In the genomic region with DNA sequence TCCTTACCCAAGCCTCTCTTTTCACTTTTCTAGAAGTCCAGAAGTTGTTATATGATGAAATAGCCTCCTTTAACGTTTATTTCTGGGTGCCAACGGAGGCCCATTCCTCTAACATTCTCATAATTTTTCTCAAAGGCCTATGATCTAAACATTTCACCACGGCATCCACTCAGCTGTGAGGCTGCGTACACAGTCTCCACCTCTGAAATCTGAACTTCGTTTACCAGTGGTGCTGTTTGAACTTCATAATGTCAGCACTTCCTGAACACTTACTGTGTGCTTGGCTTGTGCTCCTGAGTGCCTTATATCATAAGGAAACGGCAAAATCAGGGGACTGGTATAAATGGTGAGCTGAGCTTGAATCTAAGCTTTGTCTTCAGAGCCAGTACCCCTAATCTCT, we compare ENCODE assay signal across 15 cellular contexts. TPM values are rescaled to one million over a fixed set of nuclear protein-coding genes. Genes with fewer than 3 reads are reported as not detected.
DNase-seq lines count a peak whose midpoint lies in the region; ATAC-seq, FAIRE-seq and TF ChIP-seq lines count a peak whose summit lies in the region.
"Had no signal": no experiment of that assay in that cellular context is flagged by ENCODE, and none has a peak within 500 bp of the region (broad histone marks: within the 10 kb centered on the region; RNA-seq: fewer than 3 reads in every experiment).

No MANE protein-coding gene starts in this region.

- no peak overlapping the region for H3K4me3 ChIP-seq in heart left ventricle
- H3K4me3 ChIP-seq in gastroesophageal sphincter = no peak overlapping the region
- H3K4me3 ChIP-seq: A549, PC-9 had no signal

- WGBS in heart left ventricle, 4 donors = 40 to 52% (median 48%) methylated on average over 6 of the region's 6 CpGs
- WGBS in gastroesophageal sphincter (ENCODE audit: low coverage in 1 of 2), 2 donors = 5 to 7% methylated on average over 3 to 6 of the region's 6 CpGs

- H3K36me3 ChIP-seq in heart left ventricle (peaks cover 0 to 50% (median 36%) of the 10 kb centered on the region in 9 donors), gastroesophageal sphincter (peaks cover 0 to 47% of the 10 kb centered on the region in 2 donors)

- intact Hi-C loops in heart left ventricle (cut with DNase I) = loop anchor here in 1 of 10 donors (5.0 kb wide), 1 partner anchor 33 kb away; no protein-coding TSS in a partner anchor
- intact Hi-C loops in Right ventricle myocardium inferior (cut with DNase I) = no loop called here

- no peak for FAIRE-seq in frontal cortex (lab: Jason Lieb, UNC)
- FAIRE-seq: A549, G401.6 had no signal

- DNase-seq in heart left ventricle (no peak), Right ventricle myocardium inferior (ENCODE audit: missing footprints) (no peak), amniotic epithelial cell (ENCODE audit: low read depth) (peak; percentile 6), substantia nigra (lab: John Stamatoyannopoulos, UW) (no peak), NCI-H1436 (lab: John Stamatoyannopoulos, UW) (no peak), frontal cortex (ENCODE audit: low spot score in 2 of 2) (no peak)
- no peak for DNase-seq in central memory CD4-positive, alpha-beta T cell
- DNase-seq: DMS79, H9, NCI-H2029, NCI-H526 treated with DMSO at 0.1 percent for 48 hours, PC-9 had no signal

- H3K9me3 ChIP-seq in heart left ventricle (no peaks in the 10 kb centered on the region), gastroesophageal sphincter (no peaks in the 10 kb centered on the region)
- H3K9me3 ChIP-seq: A549 had no signal

- TF ChIP-seq POLR2A in heart left ventricle (IDR thresholded peaks at IDR 0.05) (no peak), gastroesophageal sphincter (IDR thresholded peaks at IDR 0.05) (no peak)

- H3K27me3 ChIP-seq in heart left ventricle = no peaks in the 10 kb centered on the region
- H3K27me3 ChIP-seq in gastroesophageal sphincter = no peaks in the 10 kb centered on the region

- no peak for TF ChIP-seq CTCF in heart left ventricle (IDR thresholded peaks at IDR 0.05)
- TF ChIP-seq CTCF in gastroesophageal sphincter (IDR thresholded peaks at IDR 0.05) = no peak

- no peak for TF ChIP-seq EP300 in gastroesophageal sphincter (IDR thresholded peaks at IDR 0.05)

- ATAC-seq in heart left ventricle = no peak
- ATAC-seq in Right ventricle myocardium inferior = no peak
- ATAC-seq in gastroesophageal sphincter = peak; percentile 57
- ATAC-seq: A549 had no signal

- H3K27ac ChIP-seq in heart left ventricle = peak overlapping the region in 9 of 12 donors; percentile 18 to 78 (median 53)
- H3K27ac ChIP-seq in gastroesophageal sphincter = peak overlapping the region; percentile 12 to 74 (median 68)
- H3K27ac ChIP-seq in substantia nigra (ENCODE audit: low read depth, low read length, poor library complexity, severe bottlenecking) = peak overlapping the region; percentile 87
- H3K27ac ChIP-seq: A549, PC-9 had no signal

- H3K4me1 ChIP-seq in heart left ventricle = peaks cover 0 to 11% (median 4%) of the 10 kb centered on the region in 12 donors
- peaks cover 0 to 15% (median 0%) of the 10 kb centered on the region in 3 donors for H3K4me1 ChIP-seq in gastroesophageal sphincter
- H3K4me1 ChIP-seq: A549 had no signal

RNA-seq across cellular contexts. Expression of a gene that starts 12.0 kb away (rescaled TPM):
- total RNA-seq in heart left ventricle (10 to 100 TPM; 21.4 to 83.3 (median 26.2) TPM), Right ventricle myocardium inferior (39.3 TPM), gastroesophageal sphincter (10 to 100 TPM in 3 of 4 donors, 1 to 10 TPM in 1; 4.5 to 35.6 (median 17.8) TPM), frontal cortex (not detected)
- 10 to 100 TPM; 43.8 to 97.5 TPM for polyA plus RNA-seq in heart left ventricle

RNA-seq across cellular contexts. Expression of a gene that starts 41.7 kb away (rescaled TPM):
- total RNA-seq in heart left ventricle (10 to 100 TPM; 11.0 to 24.2 (median 17.2) TPM), Right ventricle myocardium inferior (19.3 TPM), gastroesophageal sphincter (10 to 100 TPM in 2 of 4 donors, 1 to 10 TPM in 2; 6.1 to 12.6 (median 9.7) TPM), frontal cortex (9.0 TPM)
- 10 to 100 TPM; 12.2 to 13.7 TPM for polyA plus RNA-seq in heart left ventricle

RNA-seq across cellular contexts. Expression of a gene that starts 41.8 kb away (rescaled TPM):
- 10 to 100 TPM; 30.8 to 37.7 (median 34.9) TPM for total RNA-seq in heart left ventricle
- polyA plus RNA-seq in heart left ventricle = 10 to 100 TPM; 18.5 to 30.7 TPM
- 41.8 TPM for total RNA-seq in Right ventricle myocardium inferior
- 10 to 100 TPM; 26.0 to 45.1 (median 38.4) TPM for total RNA-seq in gastroesophageal sphincter
- 82.3 TPM for total RNA-seq in frontal cortex

RNA-seq across cellular contexts. Expression of a gene that starts 47.8 kb away (rescaled TPM):
- total RNA-seq in heart left ventricle (100 to 1,000 TPM in 1 of 9 donors, 10 to 100 TPM in 8; 50.4 to 132 (median 68.2) TPM), Right ventricle myocardium inferior (66.4 TPM), gastroesophageal sphincter (100 to 1,000 TPM in 1 of 4 donors, 10 to 100 TPM in 3; 56.9 to 120 (median 83.2) TPM), frontal cortex (27.3 TPM)
- 10 to 100 TPM; 18.5 to 32.3 TPM for polyA plus RNA-seq in heart left ventricle
